8 cellular contexts compared by ENCODE assay signal in genomic region chr11:62560566-62561103, GRCh38. TPM values are rescaled to one million over a fixed set of nuclear protein-coding genes. Genes with fewer than 3 reads are reported as not detected.
DNase-seq lines count a peak whose midpoint lies in the region; ATAC-seq and TF ChIP-seq lines count a peak whose summit lies in the region.

No MANE protein-coding gene starts in this region.

- peaks cover 69% of the 10 kb centered on the region for H3K36me3 ChIP-seq in SJCRH30
- H3K36me3 ChIP-seq in cardiac muscle cell = peaks cover 36% of the 10 kb centered on the region
- H3K36me3 ChIP-seq in psoas muscle (ENCODE audit: insufficient read depth in 1 of 2, low read depth in 1 of 2) = peaks cover 7 to 76% of the 10 kb centered on the region in 2 donors

- peaks cover 36% of the 10 kb centered on the region for H3K4me1 ChIP-seq in SJCRH30
- peaks cover 16% of the 10 kb centered on the region for H3K4me1 ChIP-seq in cardiac muscle cell (ENCODE audit: low read depth)
- peaks cover 42% of the 10 kb centered on the region for H3K4me1 ChIP-seq in psoas muscle

- intact Hi-C loops in psoas muscle (cut with DNase I) = loop anchor here in 1 of 2 donors (1.0 to 2.0 kb wide), 2 partner anchors 16 to 138 kb away; no protein-coding TSS in a partner anchor

- H3K27me3 ChIP-seq in SJCRH30 (no peaks in the 10 kb centered on the region), cardiac muscle cell (no peaks in the 10 kb centered on the region), psoas muscle (ENCODE audit: insufficient read depth in 3 of 3, low read length in 2 of 3) (no peaks in the 10 kb centered on the region)

- H3K4me3 ChIP-seq in SJCRH30 (no peak overlapping the region), cardiac muscle cell (no peak overlapping the region), psoas muscle (peak overlapping the region; percentile 24)

- no peaks in the 10 kb centered on the region for H3K9me3 ChIP-seq in SJCRH30 (replicated peaks)
- H3K9me3 ChIP-seq in cardiac muscle cell (ENCODE audit: low read depth) = no peaks in the 10 kb centered on the region
- H3K9me3 ChIP-seq in psoas muscle = no peaks in the 10 kb centered on the region

- H3K36me3 Mint-ChIP-seq in activated naive CD4-positive, alpha-beta T cell treated with anti-CD3 and anti-CD28 coated beads, Interleukin-2, amount 50 U/mL, for 72 hours = peaks cover 21 to 42% of the 10 kb centered on the region in 2 donors

- H3K27ac ChIP-seq in SJCRH30 (no peak overlapping the region), cardiac muscle cell (peak overlapping the region; percentile 98), psoas muscle (peak overlapping the region; percentile 99)

- peak; percentile 88 for DNase-seq in CD1c-positive myeloid dendritic cell (ENCODE audit: extremely low spot score)
- DNase-seq in HK-2 (ENCODE audit: unreplicated experiment) = peak; percentile 85
- DNase-seq in SJCRH30 = peak; percentile 82 to 83
- peak in 1 of 2 donors; percentile 78 for DNase-seq in activated naive CD4-positive, alpha-beta T cell treated with anti-CD3 and anti-CD28 coated beads, Interleukin-2, amount 50 U/mL, for 72 hours (ENCODE audit: low spot score in 2 of 2)
- DNase-seq in cardiac muscle cell (ENCODE audit: low read depth in 1 of 2, low spot score in 1 of 2) = peak; percentile 95 to 98
- DNase-seq in psoas muscle = peak; percentile 90 to 94

- ATAC-seq in activated naive CD4-positive, alpha-beta T cell treated with anti-CD3 and anti-CD28 coated beads, Interleukin-2, amount 50 U/mL, for 72 hours = peak; percentile 5 to 7
- ATAC-seq in psoas muscle = peak; percentile 84 to 87 (median 84)
- ATAC-seq in GM21360 (IDR thresholded peaks at IDR 0.05; ENCODE audit: unreplicated experiment) = no peak
- ATAC-seq in HG03342 (IDR thresholded peaks at IDR 0.05; ENCODE audit: unreplicated experiment) = no peak

- TF ChIP-seq CTCF in cardiac muscle cell (IDR thresholded peaks at IDR 0.05; ENCODE audit: low read depth, low read length) (peak; percentile 92), psoas muscle (IDR thresholded peaks at IDR 0.05) (peak; percentile 84)

- 10 to 14% (median 11%) methylated on average over 2 of the region's 2 CpGs for WGBS in psoas muscle, 3 donors

- H3K9me3 Mint-ChIP-seq in activated naive CD4-positive, alpha-beta T cell treated with anti-CD3 and anti-CD28 coated beads, Interleukin-2, amount 50 U/mL, for 72 hours = no peaks in the 10 kb centered on the region

- peak overlapping the region in 1 of 2 donors; percentile 43 for H3K27ac Mint-ChIP-seq in activated naive CD4-positive, alpha-beta T cell treated with anti-CD3 and anti-CD28 coated beads, Interleukin-2, amount 50 U/mL, for 72 hours

RNA-seq across cellular contexts. Expression of gene EEF1G, which starts 13.1 kb away (rescaled TPM):
- total RNA-seq in SJCRH30 (2014; rRNA removed; shearing (Covaris generic)) = 2,270 and 2,323 TPM in 2 replicates
- total RNA-seq in activated naive CD4-positive, alpha-beta T cell treated with anti-CD3 and anti-CD28 coated beads, Interleukin-2, amount 50 U/mL, for 72 hours = 1,000 to 10,000 TPM; 1,622 to 2,023 TPM
- total RNA-seq in cardiac muscle cell = 1,990 and 2,091 TPM in 2 replicates
- 769 and 853 TPM in 2 replicates for polyA plus RNA-seq in cardiac muscle cell
- 1,000 to 10,000 TPM; 1,137 to 1,954 (median 1,509) TPM for total RNA-seq in psoas muscle
- polyA plus RNA-seq in psoas muscle = 1,000 to 10,000 TPM; 1,687 to 2,356 (median 2,243) TPM

RNA-seq across cellular contexts. Expression of gene AHNAK, which starts 14.0 kb away (rescaled TPM):
- 10.3 and 10.9 TPM in 2 replicates for total RNA-seq in SJCRH30 (2014; rRNA removed; shearing (Covaris generic))
- 10 to 100 TPM; 17.6 to 97.3 TPM for total RNA-seq in activated naive CD4-positive, alpha-beta T cell treated with anti-CD3 and anti-CD28 coated beads, Interleukin-2, amount 50 U/mL, for 72 hours
- total RNA-seq in cardiac muscle cell (50.1 and 77.1 TPM in 2 replicates), psoas muscle (100 to 1,000 TPM; 376 to 679 (median 425) TPM)
- polyA plus RNA-seq in cardiac muscle cell (10.9 and 13.4 TPM in 2 replicates), psoas muscle (100 to 1,000 TPM in 2 of 3 donors, 10 to 100 TPM in 1; 93.5 to 227 (median 206) TPM)

RNA-seq across cellular contexts. Expression of gene TUT1, which starts 30.7 kb away (rescaled TPM):
- total RNA-seq in SJCRH30 (2014; rRNA removed; shearing (Covaris generic)) = 8.8 and 9.1 TPM in 2 replicates
- total RNA-seq in activated naive CD4-positive, alpha-beta T cell treated with anti-CD3 and anti-CD28 coated beads, Interleukin-2, amount 50 U/mL, for 72 hours = 10 to 100 TPM; 31.8 to 34.9 TPM
- total RNA-seq in cardiac muscle cell (14.9 and 29.1 TPM in 2 replicates), psoas muscle (10 to 100 TPM; 14.3 to 23.7 (median 19.6) TPM)
- polyA plus RNA-seq in cardiac muscle cell (18.7 and 32.1 TPM in 2 replicates), psoas muscle (10 to 100 TPM; 12.1 to 15.5 (median 12.7) TPM)

RNA-seq across cellular contexts. Expression of gene MTA2, which starts 41.0 kb away (rescaled TPM):
- total RNA-seq in SJCRH30 (2014; rRNA removed; shearing (Covaris generic)) = 106 and 107 TPM in 2 replicates
- 100 to 1,000 TPM; 180 to 259 TPM for total RNA-seq in activated naive CD4-positive, alpha-beta T cell treated with anti-CD3 and anti-CD28 coated beads, Interleukin-2, amount 50 U/mL, for 72 hours
- 101 and 108 TPM in 2 replicates for total RNA-seq in cardiac muscle cell
- polyA plus RNA-seq in cardiac muscle cell = 22.9 and 31.9 TPM in 2 replicates
- 10 to 100 TPM; 20.0 to 32.5 (median 28.6) TPM for total RNA-seq in psoas muscle
- polyA plus RNA-seq in psoas muscle = 10 to 100 TPM; 18.4 to 27.1 (median 26.9) TPM

RNA-seq across cellular contexts. Expression of gene EML3, which starts 51.9 kb away (rescaled TPM):
- 5.8 and 8.9 TPM in 2 replicates for total RNA-seq in SJCRH30 (2014; rRNA removed; shearing (Covaris generic))
- total RNA-seq in activated naive CD4-positive, alpha-beta T cell treated with anti-CD3 and anti-CD28 coated beads, Interleukin-2, amount 50 U/mL, for 72 hours = 100 to 1,000 TPM; 104 to 141 TPM
- total RNA-seq in cardiac muscle cell = 21.1 and 42.8 TPM in 2 replicates
- polyA plus RNA-seq in cardiac muscle cell = 32.0 and 38.4 TPM in 2 replicates
- 10 to 100 TPM; 14.1 to 19.5 (median 16.9) TPM for total RNA-seq in psoas muscle
- polyA plus RNA-seq in psoas muscle = 10 to 100 TPM in 2 of 3 donors, 1 to 10 TPM in 1; 7.4 to 11.3 (median 11.1) TPM

Comparison
In these comparisons a context has a peak if more than half of its experiments do, and no peak if none do; other contexts are left out.
1. ATAC-seq: peak in activated naive CD4-positive, alpha-beta T cell treated with anti-CD3 and anti-CD28 coated beads, Interleukin-2, amount 50 U/mL, for 72 hours (2 of 2) and psoas muscle (4 of 4); none in GM21360 (single experiment) and HG03342 (single experiment).